ENCODE assay signal across 10 cellular contexts in the genomic region with DNA sequence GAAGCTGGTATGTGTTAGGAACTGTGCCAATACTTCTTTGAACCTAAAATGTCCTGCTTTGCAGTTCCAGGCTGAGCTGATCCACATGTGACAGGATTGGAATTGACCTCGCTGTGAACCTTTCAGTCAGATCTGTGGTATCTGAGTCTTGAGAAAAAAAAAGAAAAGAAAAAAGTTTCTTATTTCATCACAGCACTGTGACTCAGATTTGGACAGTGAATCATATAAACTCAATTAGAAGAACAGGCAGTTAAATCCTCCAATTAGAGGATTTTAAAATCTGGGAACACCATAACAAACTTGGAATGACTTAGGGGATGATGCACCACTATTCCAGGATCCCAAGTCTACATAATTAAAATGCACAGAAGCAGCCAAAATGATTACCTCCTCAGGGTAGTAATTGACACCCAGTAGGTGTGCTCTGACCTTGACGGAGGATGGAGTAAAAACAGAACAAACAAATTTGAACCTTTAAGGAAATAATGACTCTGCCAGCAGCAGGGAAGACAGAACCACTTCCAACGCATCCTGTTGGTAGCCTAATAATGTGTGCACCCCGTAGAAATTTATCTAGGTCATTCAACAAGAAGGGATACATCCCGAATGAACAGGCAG. TPM values are rescaled to one million over a fixed set of nuclear protein-coding genes. Genes with fewer than 3 reads are reported as not detected.
DNase-seq lines count a peak whose midpoint lies in the region; ATAC-seq and TF ChIP-seq lines count a peak whose summit lies in the region.
"Had no signal": no experiment of that assay in that cellular context is flagged by ENCODE, and none has a peak within 500 bp of the region (broad histone marks: within the 10 kb centered on the region; RNA-seq: fewer than 3 reads in every experiment).

No MANE protein-coding gene starts in this region.

- ATAC-seq in foreskin keratinocyte (peak; percentile 92), thoracic aorta (ENCODE audit: insufficient number of reproducible peaks, low FRiP score, low read depth) (peak; percentile 100), HG02763 (IDR thresholded peaks at IDR 0.05; ENCODE audit: unreplicated experiment) (no peak)

- TF ChIP-seq CTCF in foreskin keratinocyte (conservative IDR thresholded peaks at IDR 0.05): no peak
- no peak for TF ChIP-seq CTCF in thoracic aorta (IDR thresholded peaks at IDR 0.05)

- H3K27me3 ChIP-seq in foreskin keratinocyte: no peaks in the 10 kb centered on the region
- no peaks in the 10 kb centered on the region for H3K27me3 ChIP-seq in thoracic aorta (replicated peaks; ENCODE audit: insufficient read depth)
- H3K27me3 ChIP-seq: BE2C had no signal

- no peaks in the 10 kb centered on the region for H3K9me3 ChIP-seq in thoracic aorta
- H3K9me3 ChIP-seq: BE2C had no signal

- H3K4me3 ChIP-seq in thoracic aorta: no peak overlapping the region

- H3K27ac ChIP-seq in foreskin keratinocyte: peak overlapping the region; percentile 42
- peak overlapping the region; percentile 34 to 36 for H3K27ac ChIP-seq in thoracic aorta

- DNase-seq in NCI-H82 (lab: John Stamatoyannopoulos, UW) (peak; percentile 9), NCI-H82 treated with DMSO at 0.1 percent for 48 hours (lab: John Stamatoyannopoulos, UW; ENCODE audit: unreplicated experiment) (no peak), T1000 (lab: John Stamatoyannopoulos, UW) (peak; percentile 43), foreskin keratinocyte (peak; percentile 83 to 88), thoracic aorta (ENCODE audit: low spot score) (peak; percentile 8), middle frontal gyrus (ENCODE audit: extremely low spot score, low spot score) (no peak)
- DNase-seq in stimulated activated naive CD4-positive, alpha-beta T cell (lab: John Stamatoyannopoulos, UW): no peak
- DNase-seq: BE2C, naive B cell had no signal

- H3K36me3 ChIP-seq in thoracic aorta: no peaks in the 10 kb centered on the region
- H3K36me3 ChIP-seq: BE2C had no signal

- H3K4me1 ChIP-seq in foreskin keratinocyte (no peaks in the 10 kb centered on the region), thoracic aorta (ENCODE audit: control insufficient read depth in 1 of 2, low read depth in 2 of 2) (peaks cover 13 to 28% of the 10 kb centered on the region in 2 donors)
- H3K4me1 ChIP-seq: BE2C had no signal

RNA-seq across cellular contexts. Expression of a gene that starts 57.8 kb away (rescaled TPM):
- 37.8 and 38.1 TPM in 2 replicates for total RNA-seq in foreskin keratinocyte
- 9.0 and 10.9 TPM in 2 replicates for polyA plus RNA-seq in foreskin keratinocyte
- 10 to 100 TPM; 70.7 to 80.1 TPM for total RNA-seq in thoracic aorta

Comparison
In these comparisons a context has a peak if more than half of its experiments do, and no peak if none do; other contexts are left out.
1. DNase-seq: peak in NCI-H82 (single experiment), T1000 (single experiment), foreskin keratinocyte (2 of 2) and thoracic aorta (single experiment); none in NCI-H82 treated with DMSO at 0.1 percent for 48 hours (single experiment), middle frontal gyrus (single experiment) and stimulated activated naive CD4-positive, alpha-beta T cell (0 of 6).